In the genomic region with DNA sequence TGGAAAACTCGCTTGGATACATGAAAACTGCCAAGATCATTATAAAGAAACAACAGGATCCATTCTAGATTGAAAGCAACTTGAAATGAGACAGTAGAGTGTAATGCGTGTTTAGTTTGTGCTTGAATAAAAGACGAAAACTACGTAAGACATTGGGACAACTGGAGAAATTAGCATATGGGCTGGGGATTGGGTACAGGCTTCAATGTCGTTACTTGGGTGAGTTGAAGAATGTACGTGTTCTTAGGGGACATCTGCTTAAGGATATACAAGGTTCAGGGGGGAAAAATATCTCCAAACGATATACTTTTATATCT, we compare ENCODE assay signal across 1 cellular context.
TF ChIP-seq lines count a peak whose summit lies in the region.

No MANE protein-coding gene starts in this region.

TF ChIP-seq in IMR-90, 13 proteins besides CTCF, POLR2A, EP300 and RAD21 (continued from another document):
- TF ChIP-seq, protein P1, sequence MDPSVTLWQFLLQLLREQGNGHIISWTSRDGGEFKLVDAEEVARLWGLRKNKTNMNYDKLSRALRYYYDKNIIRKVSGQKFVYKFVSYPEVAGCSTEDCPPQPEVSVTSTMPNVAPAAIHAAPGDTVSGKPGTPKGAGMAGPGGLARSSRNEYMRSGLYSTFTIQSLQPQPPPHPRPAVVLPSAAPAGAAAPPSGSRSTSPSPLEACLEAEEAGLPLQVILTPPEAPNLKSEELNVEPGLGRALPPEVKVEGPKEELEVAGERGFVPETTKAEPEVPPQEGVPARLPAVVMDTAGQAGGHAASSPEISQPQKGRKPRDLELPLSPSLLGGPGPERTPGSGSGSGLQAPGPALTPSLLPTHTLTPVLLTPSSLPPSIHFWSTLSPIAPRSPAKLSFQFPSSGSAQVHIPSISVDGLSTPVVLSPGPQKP (IDR thresholded peaks at IDR 0.05; ENCODE audit: borderline replicate concordance, low read depth, low read length): no peak
- TF ChIP-seq NFE2L2 (IDR thresholded peaks at IDR 0.05; ENCODE audit: low read depth, low read length) (no peak), MXI1 (IDR thresholded peaks at IDR 0.05; ENCODE audit: borderline replicate concordance, low read depth, low read length) (no peak), BHLHE40 (IDR thresholded peaks at IDR 0.05; ENCODE audit: low read depth, low read length) (no peak), CHD1 (IDR thresholded peaks at IDR 0.05; ENCODE audit: low read depth, low read length) (no peak), MAZ (IDR thresholded peaks at IDR 0.05; ENCODE audit: borderline replicate concordance, low read depth, low read length) (no peak)
